Comparison of ENCODE assay signal across 8 cellular contexts in genomic region chr4:24912252-24913098, GRCh38. TPM values are rescaled to one million over a fixed set of nuclear protein-coding genes. Genes with fewer than 3 reads are reported as not detected.
DNase-seq lines count a peak whose midpoint lies in the region; ATAC-seq, FAIRE-seq and TF ChIP-seq lines count a peak whose summit lies in the region.

TSS of gene CCDC149 (minus strand) at chr4:24913042. CDS start at chr4:24912864, 178 bp downstream.

- H2AFZ ChIP-seq in keratinocyte (ENCODE audit: control insufficient read depth, low read length) = peak within 1 kb of the TSS; percentile 74
- no peak within 1 kb of the TSS for H2AFZ ChIP-seq in Karpas-422 (ENCODE audit: low read length)

- TF ChIP-seq CTCF in CD14-positive monocyte (IDR thresholded peaks at IDR 0.05) (no peak), chondrocyte (IDR thresholded peaks at IDR 0.05) (peak; percentile 44), keratinocyte (optimal IDR thresholded peaks at IDR 0.05 in 1 of 3, IDR thresholded peaks at IDR 0.05 in 1 of 3, conservative IDR thresholded peaks at IDR 0.05 in 1 of 3; ENCODE audit: extremely low read depth in 1 of 3, insufficient read depth in 2 of 3, low read length in 3 of 3) (no peak)

- H3K9me3 Mint-ChIP-seq in CD14-positive monocyte (peaks cover 7 to 17% (median 11%) of the 10 kb centered on the region in 7 donors), chondrocyte (ENCODE audit: low read depth) (peaks cover 5% of the 10 kb centered on the region)

- no peaks in the 10 kb centered on the region for H3K9me1 ChIP-seq in keratinocyte (ENCODE audit: control insufficient read depth, extremely low read depth, insufficient read depth, low read length)

- H3K4me1 ChIP-seq in keratinocyte (ENCODE audit: control insufficient read depth, extremely low read depth, insufficient read depth, low read length) (peaks cover 3% of the 10 kb centered on the region), Karpas-422 (ENCODE audit: low read length) (peaks cover 14% of the 10 kb centered on the region)

- H3K9me2 ChIP-seq in Karpas-422 (replicated peaks; ENCODE audit: insufficient read depth, low read length) = no peaks in the 10 kb centered on the region

- H3K27me3 ChIP-seq in keratinocyte (ENCODE audit: control insufficient read depth, extremely low read depth, insufficient read depth, low read length) (no peaks in the 10 kb centered on the region), Karpas-422 (ENCODE audit: low read length) (0 out of 2 replicates have a peak, but pooled peaks cover 3% of the 10 kb centered on the region)

- H3K27ac Mint-ChIP-seq in CD14-positive monocyte (peak within 1 kb of the TSS; percentile 62 to 93 (median 77)), chondrocyte (ENCODE audit: unreplicated experiment) (peak within 1 kb of the TSS; percentile 88)

- no peak within 1 kb of the TSS for H3K27ac ChIP-seq in keratinocyte (ENCODE audit: control insufficient read depth, insufficient read depth, low read length)
- H3K27ac ChIP-seq in Karpas-422 (ENCODE audit: low read length) = no peak within 1 kb of the TSS

- H3K79me2 ChIP-seq in keratinocyte (ENCODE audit: control insufficient read depth, insufficient read depth, low read length) (no peaks in the 10 kb centered on the region), Karpas-422 (ENCODE audit: low read length) (no peaks in the 10 kb centered on the region)

- FAIRE-seq in keratinocyte (lab: Jason Lieb, UNC) = no peak

- H3K9me3 ChIP-seq in keratinocyte (ENCODE audit: control insufficient read depth, low read depth, low read length) (no peaks in the 10 kb centered on the region), Karpas-422 (ENCODE audit: low read length) (peaks cover 3% of the 10 kb centered on the region; the same call in 1 of the 2 replicates)

- H4K20me1 ChIP-seq in keratinocyte (ENCODE audit: control insufficient read depth, extremely low read depth, insufficient read depth, low read length) (no peaks in the 10 kb centered on the region), Karpas-422 (ENCODE audit: insufficient read depth, low read depth, low read length) (no peaks in the 10 kb centered on the region)

- H3K9ac ChIP-seq in keratinocyte (ENCODE audit: control insufficient read depth, extremely low read depth, insufficient read depth, low read length) (peak within 1 kb of the TSS; percentile 64), Karpas-422 (ENCODE audit: low read length) (no peak within 1 kb of the TSS)

- peaks cover 25% of the 10 kb centered on the region for H3K4me1 Mint-ChIP-seq in CD14-positive monocyte
- peaks cover 13% of the 10 kb centered on the region for H3K4me1 Mint-ChIP-seq in chondrocyte (ENCODE audit: low read depth)

- peaks cover 3 to 5% of the 10 kb centered on the region in 2 experiments for H3K36me3 ChIP-seq in keratinocyte (ENCODE audit: control insufficient read depth in 2 of 2, extremely low read depth in 1 of 2, insufficient read depth in 2 of 2, low read length in 2 of 2)
- no peaks in the 10 kb centered on the region; the same call in 1 of the 2 replicates for H3K36me3 ChIP-seq in Karpas-422 (ENCODE audit: insufficient read depth, low read length)

- no peak for DNase-seq in CD14-positive monocyte (ENCODE audit: low spot score)
- peak; percentile 51 for DNase-seq in NOMO-1 treated with DMSO at 0.1 percent for 48 hours (lab: John Stamatoyannopoulos, UW; ENCODE audit: unreplicated experiment)
- no peak for DNase-seq in chondrocyte (ENCODE audit: low spot score)
- DNase-seq in keratinocyte (ENCODE audit: low read depth, low spot score) = no peak
- DNase-seq in skeletal muscle cell (ENCODE audit: low read depth) = no peak
- no peak for DNase-seq in activated effector memory CD4-positive, alpha-beta T cell treated with Interleukin-2 at 50 U/mL for 16 hours
- no peak for DNase-seq in Karpas-422

- dilution Hi-C loops in keratinocyte (cut with MboI; ENCODE audit: extremely low pct_ligation_motif_present, low sequenced_read_pairs) = no loop called here

- H3K4me3 ChIP-seq in keratinocyte (ENCODE audit: control insufficient read depth in 2 of 3, extremely low read depth in 1 of 3, insufficient read depth in 2 of 3, low read depth in 1 of 3, low read length in 3 of 3) (peak within 1 kb of the TSS; percentile 47 to 59 (median 51)), skeletal muscle cell (ENCODE audit: low read depth, low read length) (peak within 1 kb of the TSS; percentile 61), Karpas-422 (ENCODE audit: low read length) (no peak within 1 kb of the TSS)

- peak within 1 kb of the TSS; percentile 74 for H3K4me2 ChIP-seq in keratinocyte (ENCODE audit: control insufficient read depth, extremely low read depth, insufficient read depth, low read depth, low read length)
- no peak within 1 kb of the TSS for H3K4me2 ChIP-seq in Karpas-422 (ENCODE audit: low read depth, low read length, poor library complexity, severe bottlenecking)

- ATAC-seq in HG02885 (IDR thresholded peaks at IDR 0.05; ENCODE audit: poor library complexity, unreplicated experiment) = peak; percentile 65

- intact Hi-C loops in CD14-positive monocyte (cut with micrococcal nuclease) = loop anchor here (5.0 to 10.0 kb wide), 2 partner anchors 62 to 70 kb away; no protein-coding TSS in a partner anchor

- H3K36me3 Mint-ChIP-seq in CD14-positive monocyte (peaks cover 34 to 36% of the 10 kb centered on the region in 2 donors), chondrocyte (ENCODE audit: low read depth) (peaks cover 18% of the 10 kb centered on the region)

- H3K4me3 Mint-ChIP-seq in CD14-positive monocyte = peak within 1 kb of the TSS; percentile 86 to 91
- peak within 1 kb of the TSS; percentile 77 for H3K4me3 Mint-ChIP-seq in chondrocyte (ENCODE audit: unreplicated experiment)

- H3K27me3 Mint-ChIP-seq in CD14-positive monocyte (ENCODE audit: low read depth in 3 of 3) (peaks cover 0 to 4% (median 2%) of the 10 kb centered on the region in 3 donors), chondrocyte (ENCODE audit: low read depth) (no peaks in the 10 kb centered on the region)

RNA-seq across cellular contexts. Expression of gene CCDC149, which starts in this region (rescaled TPM):
- polyA plus RNA-seq in CD14-positive monocyte (10 to 100 TPM in 1 of 2 donors, 1 to 10 TPM in 1; 5.5 to 14.9 TPM), keratinocyte (2.0 to 3.5 TPM (median 2.1 TPM) in 3 replicates)
- total RNA-seq in chondrocyte = 12.9 to 21.5 TPM (median 21.4 TPM) in 3 replicates
- 3.3 TPM for polyA plus RNA-seq in keratinocyte (2011; ENCODE audit: low read depth)
- polyA plus RNA-seq in keratinocyte (2011; cell fraction: cytosol; rRNA removed) = 2.9 and 3.2 TPM in 2 replicates
- polyA plus RNA-seq in keratinocyte (2011; cell fraction: nucleus; rRNA removed) = 3.7 and 4.9 TPM in 2 replicates
- 2.2 and 3.7 TPM in 2 replicates for polyA plus RNA-seq in keratinocyte (2012; ENCODE audit: low replicate concordance)
- 1.4 to 7.7 TPM (median 4.2 TPM) in 3 replicates for polyA minus RNA-seq in keratinocyte
- 5.4 TPM for polyA minus RNA-seq in keratinocyte (2011; cell fraction: cytosol; rRNA and poly(A)+ RNA removed)
- 2.4 and 9.9 TPM in 2 replicates for polyA minus RNA-seq in keratinocyte (2011; cell fraction: nucleus; rRNA and poly(A)+ RNA removed)
- 0.11 and 0.87 TPM in 2 replicates for total RNA-seq in Karpas-422 (2014; rRNA removed; shearing (Covaris generic); ENCODE audit: low replicate concordance)
